In the genomic region with DNA sequence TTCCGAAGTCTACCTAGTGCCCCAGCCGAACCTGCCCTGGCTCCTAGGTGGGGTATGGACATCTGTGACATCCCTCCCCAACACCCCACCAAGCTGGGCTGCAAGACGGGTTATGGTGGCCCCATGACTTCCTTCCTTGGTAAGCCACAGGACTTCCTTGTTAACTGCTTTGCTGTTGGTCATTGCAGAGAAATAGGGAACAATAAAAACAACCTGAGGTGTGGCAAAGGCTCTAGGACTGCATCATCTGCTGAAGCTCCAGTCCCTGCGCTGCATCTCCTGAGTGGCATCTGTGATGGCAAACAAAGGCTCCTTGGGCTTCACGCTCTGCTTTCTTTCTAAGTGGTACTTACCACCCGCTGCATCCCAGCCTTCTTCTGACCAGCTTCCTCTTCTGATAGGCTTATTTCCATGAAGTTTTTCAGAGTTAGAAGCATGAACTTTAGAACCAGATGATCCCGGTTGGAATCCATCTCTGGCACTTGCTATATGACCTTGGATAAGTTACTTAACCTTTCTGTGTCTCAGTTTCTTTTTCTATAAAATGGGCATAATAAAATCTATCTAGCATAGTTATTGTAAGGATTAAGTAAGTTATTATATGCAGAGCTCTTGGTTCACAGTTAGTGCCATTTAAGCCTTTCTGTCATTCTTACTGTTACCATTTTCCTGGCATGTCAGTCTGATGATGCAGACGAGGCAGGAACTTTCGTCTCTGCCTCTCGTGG, we compare ENCODE assay signal across 18 cellular contexts.
DNase-seq lines count a peak whose midpoint lies in the region; ATAC-seq and TF ChIP-seq lines count a peak whose summit lies in the region.
"Had no signal": no experiment of that assay in that cellular context is flagged by ENCODE, and none has a peak within 500 bp of the region (broad histone marks: within the 10 kb centered on the region; RNA-seq: fewer than 3 reads in every experiment).

No MANE protein-coding gene starts in this region.

- no peak for TF ChIP-seq CTCF in GM12865 (IDR thresholded peaks at IDR 0.05; ENCODE audit: insufficient read depth, low read depth, low read length, missing control alignments)

- H3K4me3 Mint-ChIP-seq in effector memory CD8-positive, alpha-beta T cell = no peak overlapping the region

- H3K4me1 Mint-ChIP-seq in effector memory CD8-positive, alpha-beta T cell (ENCODE audit: low read depth in 2 of 2) = peaks cover 12 to 18% of the 10 kb centered on the region in 2 donors

- peak overlapping the region in 1 of 2 donors; percentile 38 for H3K27ac Mint-ChIP-seq in effector memory CD8-positive, alpha-beta T cell
- H3K27ac Mint-ChIP-seq: activated T-helper 2 cell treated with anti-CD3 and anti-CD28 coated beads, Interferon-gamma antibody, Interleukin-2, Interleukin-4, amounts not matched to agents 10 μg/mL and 5 μg/mL and 100 μg/mL, durations not matched to agents 14 hours and 24 hours and 36 hours had no signal

- H3K4me3 ChIP-seq in GM12865 (ENCODE audit: low read depth, low read length) = no peak overlapping the region
- H3K4me3 ChIP-seq: pancreas had no signal

- peak; percentile 39 for ATAC-seq in effector memory CD8-positive, alpha-beta T cell (replicated peaks)
- no peak for ATAC-seq in HG03280 (IDR thresholded peaks at IDR 0.05; ENCODE audit: unreplicated experiment)
- ATAC-seq: foreskin keratinocyte, Panc1 had no signal

- H3K9me3 Mint-ChIP-seq in effector memory CD8-positive, alpha-beta T cell = no peaks in the 10 kb centered on the region
- H3K9me3 Mint-ChIP-seq: activated T-helper 2 cell treated with anti-CD3 and anti-CD28 coated beads, Interferon-gamma antibody, Interleukin-2, Interleukin-4, amounts not matched to agents 10 μg/mL and 5 μg/mL and 100 μg/mL, durations not matched to agents 14 hours and 24 hours and 36 hours had no signal

- peaks cover 2 to 35% of the 10 kb centered on the region in 2 donors for H3K27me3 Mint-ChIP-seq in effector memory CD8-positive, alpha-beta T cell

- DNase-seq in AML-193 (lab: John Stamatoyannopoulos, UW) (peak; percentile 97), GM12865 (ENCODE audit: low read depth) (peak; percentile 20), NOMO-1 (lab: John Stamatoyannopoulos, UW; ENCODE audit: unreplicated experiment in 2 of 2) (peak; percentile 91 to 96), hepatic stellate cell (ENCODE audit: low spot score) (no peak), NCI-H2196 treated with DMSO at 0.1 percent for 48 hours (lab: John Stamatoyannopoulos, UW; ENCODE audit: unreplicated experiment) (no peak), NCI-H1436 treated with DMSO at 0.1 percent for 48 hours (lab: John Stamatoyannopoulos, UW) (no peak)
- DNase-seq in effector memory CD8-positive, alpha-beta T cell = no peak
- DNase-seq: activated CD4-positive, alpha-beta T cell treated with anti-CD3 and anti-CD28 coated beads for 48 hours; EL; foreskin keratinocyte; mesendoderm; NCI-H2171; pancreas; stimulated activated CD4-positive, alpha-beta T cell treated with anti-CD3 and anti-CD28 coated beads, Interleukin-15, amount 100 ng/mL, for 24 hours; trophoblast cell had no signal

- H3K36me3 Mint-ChIP-seq in effector memory CD8-positive, alpha-beta T cell (ENCODE audit: insufficient read depth) = no peaks in the 10 kb centered on the region

Comparison
In these comparisons a context has a peak if more than half of its experiments do, and no peak if none do; other contexts are left out.
1. DNase-seq: peak in AML-193 (2 of 2), GM12865 (single experiment) and NOMO-1 (2 of 2); none in effector memory CD8-positive, alpha-beta T cell (0 of 3), hepatic stellate cell (single experiment), NCI-H2196 treated with DMSO at 0.1 percent for 48 hours (single experiment) and NCI-H1436 treated with DMSO at 0.1 percent for 48 hours (single experiment).